In genomic region chr1:2988256-2988655, GRCh38 we compare ENCODE assay signal across 21 cellular contexts. TPM values are rescaled to one million over a fixed set of nuclear protein-coding genes. Genes with fewer than 3 reads are reported as not detected.
A peak's percentile ranks its signal among the peaks of the same experiment; 100 is the strongest.
DNase-seq lines count a peak whose midpoint lies in the region; ATAC-seq and TF ChIP-seq lines count a peak whose summit lies in the region.
"Had no signal": no experiment of that assay in that cellular context is flagged by ENCODE, and none has a peak within 500 bp of the region (broad histone marks: within the 10 kb centered on the region; RNA-seq: fewer than 3 reads in every experiment).

No MANE protein-coding gene starts in this region.

- 78% methylated on average over 10 of the region's 10 CpGs for WGBS in esophagus muscularis mucosa

- DNase-seq in Ammon's horn (ENCODE audit: low spot score) (peak; percentile 58), islet precursor cell (peak; percentile 16), pons (ENCODE audit: low spot score) (peak; percentile 74), UCSD-AML1 (lab: John Stamatoyannopoulos, UW; ENCODE audit: unreplicated experiment) (no peak), esophagus muscularis mucosa (ENCODE audit: extremely low spot score) (no peak), RKO (ENCODE audit: low spot score) (no peak)
- DNase-seq: CD4-positive, alpha-beta memory T cell; GF-D8; GOT3; NCI-H1092 treated with DMSO at 0.1 percent for 48 hours; NCI-H2081 treated with DMSO at 0.1 percent for 48 hours; NK-92 treated with Interleukin-12 subunit alpha and Interleukin-12 subunit beta, amount 100 ng/mL, for 24 hours; SHP77 treated with DMSO at 0.1 percent for 48 hours had no signal

- no peak for TF ChIP-seq CTCF in esophagus muscularis mucosa (IDR thresholded peaks at IDR 0.05)

- H3K4me1 ChIP-seq in esophagus muscularis mucosa: no peaks in the 10 kb centered on the region
- H3K4me1 ChIP-seq: BLaER1 had no signal

- no peak for TF ChIP-seq POLR2A in esophagus muscularis mucosa (IDR thresholded peaks at IDR 0.05; ENCODE audit: low read depth)

- H3K27ac ChIP-seq in angular gyrus (ENCODE audit: low read depth, low read length) (peak overlapping the region; percentile 54), esophagus muscularis mucosa (replicated peaks in 1 of 4) (no peak overlapping the region)
- H3K27ac ChIP-seq: BLaER1 had no signal

- no peak overlapping the region for H3K4me3 ChIP-seq in esophagus muscularis mucosa
- H3K4me3 ChIP-seq: BLaER1, GM12878 had no signal

- peaks cover 0 to 58% (median 0%) of the 10 kb centered on the region in 4 donors for H3K27me3 ChIP-seq in esophagus muscularis mucosa
- H3K27me3 ChIP-seq: BLaER1 had no signal

- no peaks in the 10 kb centered on the region for H3K36me3 ChIP-seq in esophagus muscularis mucosa
- H3K36me3 ChIP-seq: BLaER1 had no signal

- H3K9me3 ChIP-seq in esophagus muscularis mucosa: peaks cover 0 to 9% (median under 1%) of the 10 kb centered on the region in 4 donors

- intact Hi-C loops in esophagus muscularis mucosa (cut with DNase I): no loop called here

- ATAC-seq in GM21529 (IDR thresholded peaks at IDR 0.05; ENCODE audit: unreplicated experiment): no peak
- ATAC-seq: GM12878, HCT116 had no signal

- no peak for TF ChIP-seq EP300 in esophagus muscularis mucosa (IDR thresholded peaks at IDR 0.05)

RNA-seq across cellular contexts. Expression of gene ACTRT2, which starts 33.0 kb away (rescaled TPM):
- total RNA-seq in esophagus muscularis mucosa: not detected
- total RNA-seq: CD4-positive, alpha-beta memory T cell; GM12878; LHCN-M2; NCI-H460; RPMI7951 had no signal

Comparison
In these comparisons a context has a peak if more than half of its experiments do, and no peak if none do; other contexts are left out.
1. DNase-seq: peak in Ammon's horn (single experiment), islet precursor cell (single experiment) and pons (single experiment); none in UCSD-AML1 (single experiment), esophagus muscularis mucosa (single experiment) and RKO (single experiment).